16 cellular contexts compared by ENCODE assay signal in the genomic region with DNA sequence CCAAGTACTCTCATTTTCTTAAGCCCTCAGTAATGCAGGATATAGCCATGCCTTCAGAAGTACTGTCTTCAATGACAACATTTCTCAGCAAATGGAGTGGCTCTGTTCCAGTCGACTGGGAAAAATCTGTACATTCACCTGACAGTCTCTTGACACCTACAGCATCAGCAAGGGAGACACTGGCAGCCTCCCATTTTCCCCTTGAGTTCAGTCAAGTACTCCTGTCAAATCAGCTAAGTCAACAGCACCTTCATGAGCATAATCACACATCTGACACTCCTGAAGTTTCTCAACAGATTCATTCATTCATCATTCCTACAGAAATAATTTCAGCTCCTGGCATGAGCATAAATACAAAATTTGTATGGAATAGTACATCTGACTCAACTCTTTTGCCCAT.
"Had no signal": no experiment of that assay in that cellular context is flagged by ENCODE, and none has a peak within 500 bp of the region (broad histone marks: within the 10 kb centered on the region; RNA-seq: fewer than 3 reads in every experiment).

No MANE protein-coding gene starts in this region.

- ATAC-seq: lower lobe of right lung, natural killer cell, right cardiac atrium had no signal

- H3K36me3 ChIP-seq: left ventricle myocardium inferior, lower lobe of right lung, neural progenitor cell, ovary, uterus had no signal

- H2AFZ ChIP-seq: neural progenitor cell had no signal

- H3K9ac ChIP-seq: neural progenitor cell had no signal

- H3K9me3 ChIP-seq: left ventricle myocardium inferior, lower lobe of right lung, ovary, uterus had no signal

- H3K27me3 ChIP-seq: neural progenitor cell, ovary, uterus had no signal

- H3K4me3 ChIP-seq: coronary artery, left ventricle myocardium inferior, lower lobe of right lung, neural progenitor cell, ovary, uterus had no signal

- H3K27ac ChIP-seq: coronary artery, left ventricle myocardium inferior, lower lobe of right lung, neural progenitor cell, ovary, uterus had no signal

- H3K4me1 ChIP-seq: left ventricle myocardium inferior, lower lobe of right lung, neural progenitor cell, uterus had no signal

- DNase-seq: effector CD4-positive, alpha-beta T cell; endodermal cell; immature natural killer cell; left ventricle myocardium inferior; lower lobe of right lung; natural killer cell; nucleus accumbens; ovary; right cardiac atrium; small intestine; stimulated activated CD4-positive, alpha-beta T cell treated with anti-CD3 and anti-CD28 coated beads, Interleukin-12 subunit alpha, Interleukin-12 subunit beta, amount 100 ng/mL, for 4 hours; stimulated activated CD4-positive, alpha-beta T cell treated with anti-CD3 and anti-CD28 coated beads, Interleukin-2, amount 100 ng/mL, for 48 hours; stimulated activated naive CD4-positive, alpha-beta T cell treated with Interleukin-2 at 50 U/mL for 16 hours; uterus had no signal

- H3K4me2 ChIP-seq: neural progenitor cell had no signal
